ENCODE assay signal across 15 cellular contexts in the genomic region with DNA sequence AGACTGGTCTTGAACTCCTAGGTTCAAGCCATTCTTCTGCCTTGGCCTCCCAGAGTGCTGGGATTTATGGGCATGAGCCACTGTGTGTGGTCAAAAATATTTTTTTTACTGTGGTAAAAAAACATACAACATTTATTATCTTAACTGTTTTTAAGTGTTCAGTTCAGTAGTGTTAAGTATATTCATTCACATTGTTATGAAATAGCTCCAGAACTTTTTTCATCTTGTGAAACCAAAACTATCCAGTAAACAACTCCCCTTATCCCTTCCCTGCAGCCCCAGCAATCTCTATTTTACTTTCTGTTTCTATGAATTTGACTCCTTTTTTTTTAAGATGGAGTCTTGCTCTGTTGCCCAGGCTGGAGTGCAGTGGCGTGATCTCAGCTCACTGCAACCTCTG. TPM values are rescaled to one million over a fixed set of nuclear protein-coding genes. Genes with fewer than 3 reads are reported as not detected.
DNase-seq lines count a peak whose midpoint lies in the region; ATAC-seq, FAIRE-seq and TF ChIP-seq lines count a peak whose summit lies in the region.
"Had no signal": no experiment of that assay in that cellular context is flagged by ENCODE, and none has a peak within 500 bp of the region (broad histone marks: within the 10 kb centered on the region; RNA-seq: fewer than 3 reads in every experiment).

No MANE protein-coding gene starts in this region.

- H3K36me3 ChIP-seq in upper lobe of left lung (peaks cover 11 to 80% (median 50%) of the 10 kb centered on the region in 4 donors), heart right ventricle (peaks cover 0 to 98% (median 27%) of the 10 kb centered on the region in 9 donors)

- H3K9me3 Mint-ChIP-seq in activated T-cell treated with anti-CD3 and anti-CD28 coated beads, Interleukin-2, amount 50 U/mL, for 72 hours, result no peaks in the 10 kb centered on the region
- H3K9me3 Mint-ChIP-seq in T-helper 2 cell treated with Interferon-gamma antibody and Interleukin-4, amounts not matched to agents 5 μg/mL and 100 μg/mL, for 36 hours, result no peaks in the 10 kb centered on the region
- H3K9me3 Mint-ChIP-seq in WTC11, result no peaks in the 10 kb centered on the region

- peaks cover 8 to 29% of the 10 kb centered on the region in 2 donors for H3K36me3 Mint-ChIP-seq in activated T-cell treated with anti-CD3 and anti-CD28 coated beads, Interleukin-2, amount 50 U/mL, for 72 hours (ENCODE audit: insufficient read depth in 2 of 2)
- H3K36me3 Mint-ChIP-seq in T-helper 2 cell treated with Interferon-gamma antibody and Interleukin-4, amounts not matched to agents 5 μg/mL and 100 μg/mL, for 36 hours (ENCODE audit: low read depth), result peaks cover 49% of the 10 kb centered on the region
- peaks cover 29% of the 10 kb centered on the region for H3K36me3 Mint-ChIP-seq in WTC11

- H3K4me3 ChIP-seq in upper lobe of left lung (no peak overlapping the region), heart right ventricle (no peak overlapping the region)
- H3K4me3 ChIP-seq: stomach had no signal

- no peak overlapping the region for H3K4me3 Mint-ChIP-seq in activated T-cell treated with anti-CD3 and anti-CD28 coated beads, Interleukin-2, amount 50 U/mL, for 72 hours
- H3K4me3 Mint-ChIP-seq in T-helper 2 cell treated with Interferon-gamma antibody and Interleukin-4, amounts not matched to agents 5 μg/mL and 100 μg/mL, for 36 hours, result peak overlapping the region; percentile 28
- no peak overlapping the region for H3K4me3 Mint-ChIP-seq in WTC11

- H3K4me1 ChIP-seq in upper lobe of left lung, result peaks cover 9 to 20% (median 13%) of the 10 kb centered on the region in 4 donors
- peaks cover 0 to 12% (median 0%) of the 10 kb centered on the region in 9 donors for H3K4me1 ChIP-seq in heart right ventricle

- no peaks in the 10 kb centered on the region for H3K9me3 ChIP-seq in upper lobe of left lung
- no peaks in the 10 kb centered on the region for H3K9me3 ChIP-seq in heart right ventricle
- H3K9me3 ChIP-seq: Caco-2, stomach had no signal

- CTCF ChIA-PET in WTC11 (lab: Charles Lee), result interaction anchor here (1.8 kb wide), 1 partner anchor 14 kb away, joined by 4 read pairs; no protein-coding TSS in a partner anchor

- H3K27me3 Mint-ChIP-seq in activated T-cell treated with anti-CD3 and anti-CD28 coated beads, Interleukin-2, amount 50 U/mL, for 72 hours (ENCODE audit: low read depth), result no peaks in the 10 kb centered on the region
- no peaks in the 10 kb centered on the region for H3K27me3 Mint-ChIP-seq in T-helper 2 cell treated with Interferon-gamma antibody and Interleukin-4, amounts not matched to agents 5 μg/mL and 100 μg/mL, for 36 hours (ENCODE audit: low read depth)
- H3K27me3 Mint-ChIP-seq in WTC11 (ENCODE audit: low read depth), result no peaks in the 10 kb centered on the region

- H3K27ac ChIP-seq in upper lobe of left lung, result peak overlapping the region in 3 of 4 donors; percentile 6 to 60 (median 48)
- H3K27ac ChIP-seq in heart right ventricle, result peak overlapping the region in 1 of 10 donors; percentile 68
- H3K27ac ChIP-seq: stomach had no signal

- TF ChIP-seq CTCF in upper lobe of left lung (IDR thresholded peaks at IDR 0.05) (no peak), WTC11 (IDR thresholded peaks at IDR 0.05) (no peak), heart right ventricle (IDR thresholded peaks at IDR 0.05) (no peak)

- ATAC-seq in activated T-cell treated with anti-CD3 and anti-CD28 coated beads, Interleukin-2, amount 50 U/mL, for 72 hours (replicated peaks in 1 of 2), result no peak
- ATAC-seq in upper lobe of left lung (ENCODE audit: low FRiP score in 2 of 2) (no peak), WTC11 (no peak), heart right ventricle (no peak)

- 96 to 100% methylated on average over 1 of the region's 1 CpG for WGBS in upper lobe of left lung, 2 donors
- WGBS in heart right ventricle, 2 donors, result 92 to 97% methylated on average over 1 of the region's 1 CpG

- FAIRE-seq in endometrium (lab: Jason Lieb, UNC), result peak; percentile 88

- no peak for DNase-seq in activated T-cell treated with anti-CD3 and anti-CD28 coated beads, Interleukin-2, amount 50 U/mL, for 72 hours
- DNase-seq in activated T-cell treated with anti-CD3 and anti-CD28 coated beads for 4 hours (no peak), upper lobe of left lung (no peak), WTC11 (ENCODE audit: low spot score) (no peak), retina (no peak), heart right ventricle (no peak)
- no peak for DNase-seq in T-helper 2 cell treated with Interferon-gamma antibody and Interleukin-4, amounts not matched to agents 5 μg/mL and 100 μg/mL, for 36 hours (ENCODE audit: low spot score)
- DNase-seq: activated CD4-positive, CD25-positive, alpha-beta regulatory T cell; Caco-2; effector memory CD4-positive, alpha-beta T cell; Kasumi-1; NCI-H1436; NCI-H2227 treated with DMSO at 0.1 percent for 48 hours; stomach had no signal

- peak overlapping the region; percentile 65 for H3K27ac Mint-ChIP-seq in activated T-cell treated with anti-CD3 and anti-CD28 coated beads, Interleukin-2, amount 50 U/mL, for 72 hours
- H3K27ac Mint-ChIP-seq in T-helper 2 cell treated with Interferon-gamma antibody and Interleukin-4, amounts not matched to agents 5 μg/mL and 100 μg/mL, for 36 hours, result peak overlapping the region; percentile 70
- no peak overlapping the region for H3K27ac Mint-ChIP-seq in WTC11

- no peak for TF ChIP-seq EP300 in upper lobe of left lung (IDR thresholded peaks at IDR 0.05)

- no peaks in the 10 kb centered on the region for H3K27me3 ChIP-seq in upper lobe of left lung
- no peaks in the 10 kb centered on the region for H3K27me3 ChIP-seq in heart right ventricle
- H3K27me3 ChIP-seq: stomach had no signal

- TF ChIP-seq POLR2A in upper lobe of left lung (IDR thresholded peaks at IDR 0.05), result no peak

- intact Hi-C loops in heart right ventricle (cut with DNase I), result loop anchor here in 5 of 10 donors (10.0 kb wide), 4 partner anchors 182 to 302 kb away; no protein-coding TSS in a partner anchor

- POLR2A ChIA-PET in WTC11 (lab: Charles Lee), result no interaction called here

- H3K4me1 Mint-ChIP-seq in activated T-cell treated with anti-CD3 and anti-CD28 coated beads, Interleukin-2, amount 50 U/mL, for 72 hours (ENCODE audit: low read depth), result peaks cover 26% of the 10 kb centered on the region
- H3K4me1 Mint-ChIP-seq in T-helper 2 cell treated with Interferon-gamma antibody and Interleukin-4, amounts not matched to agents 5 μg/mL and 100 μg/mL, for 36 hours (ENCODE audit: low read depth), result peaks cover 22% of the 10 kb centered on the region
- H3K4me1 Mint-ChIP-seq in WTC11, result no peaks in the 10 kb centered on the region

TF ChIP-seq in WTC11, 78 proteins besides CTCF, POLR2A, EP300 and RAD21:
- TF ChIP-seq NFYB (CRISPR knock-in tag; conservative IDR thresholded peaks at IDR 0.05; ENCODE audit: low read depth), result no peak
- no peak for TF ChIP-seq HMGA2 (CRISPR knock-in tag; IDR thresholded peaks at IDR 0.05)
- TF ChIP-seq MXD4 (CRISPR knock-in tag; IDR thresholded peaks at IDR 0.05; ENCODE audit: borderline replicate concordance), result no peak
- TF ChIP-seq SMAD3 (CRISPR knock-in tag; IDR thresholded peaks at IDR 0.05; ENCODE audit: borderline replicate concordance), result no peak
- TF ChIP-seq, protein P1, sequence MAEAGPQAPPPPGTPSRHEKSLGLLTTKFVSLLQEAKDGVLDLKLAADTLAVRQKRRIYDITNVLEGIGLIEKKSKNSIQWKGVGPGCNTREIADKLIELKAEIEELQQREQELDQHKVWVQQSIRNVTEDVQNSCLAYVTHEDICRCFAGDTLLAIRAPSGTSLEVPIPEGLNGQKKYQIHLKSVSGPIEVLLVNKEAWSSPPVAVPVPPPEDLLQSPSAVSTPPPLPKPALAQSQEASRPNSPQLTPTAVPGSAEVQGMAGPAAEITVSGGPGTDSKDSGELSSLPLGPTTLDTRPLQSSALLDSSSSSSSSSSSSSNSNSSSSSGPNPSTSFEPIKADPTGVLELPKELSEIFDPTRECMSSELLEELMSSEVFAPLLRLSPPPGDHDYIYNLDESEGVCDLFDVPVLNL (CRISPR knock-in tag; IDR thresholded peaks at IDR 0.05; ENCODE audit: borderline replicate concordance, low read depth), result no peak
- no peak for TF ChIP-seq TEAD4 (CRISPR knock-in tag; IDR thresholded peaks at IDR 0.05)
- no peak for TF ChIP-seq NFE2L1 (CRISPR knock-in tag; IDR thresholded peaks at IDR 0.05)
- TF ChIP-seq RELA (CRISPR knock-in tag; IDR thresholded peaks at IDR 0.05; ENCODE audit: borderline replicate concordance), result no peak
- TF ChIP-seq MYBL2 (CRISPR knock-in tag; IDR thresholded peaks at IDR 0.05), result no peak
- no peak for TF ChIP-seq NR1H2 (CRISPR knock-in tag; IDR thresholded peaks at IDR 0.05)
- TF ChIP-seq CREM (CRISPR knock-in tag; IDR thresholded peaks at IDR 0.05), result no peak
- no peak for TF ChIP-seq FOXK1 (CRISPR knock-in tag; IDR thresholded peaks at IDR 0.05)
- TF ChIP-seq, protein P2, sequence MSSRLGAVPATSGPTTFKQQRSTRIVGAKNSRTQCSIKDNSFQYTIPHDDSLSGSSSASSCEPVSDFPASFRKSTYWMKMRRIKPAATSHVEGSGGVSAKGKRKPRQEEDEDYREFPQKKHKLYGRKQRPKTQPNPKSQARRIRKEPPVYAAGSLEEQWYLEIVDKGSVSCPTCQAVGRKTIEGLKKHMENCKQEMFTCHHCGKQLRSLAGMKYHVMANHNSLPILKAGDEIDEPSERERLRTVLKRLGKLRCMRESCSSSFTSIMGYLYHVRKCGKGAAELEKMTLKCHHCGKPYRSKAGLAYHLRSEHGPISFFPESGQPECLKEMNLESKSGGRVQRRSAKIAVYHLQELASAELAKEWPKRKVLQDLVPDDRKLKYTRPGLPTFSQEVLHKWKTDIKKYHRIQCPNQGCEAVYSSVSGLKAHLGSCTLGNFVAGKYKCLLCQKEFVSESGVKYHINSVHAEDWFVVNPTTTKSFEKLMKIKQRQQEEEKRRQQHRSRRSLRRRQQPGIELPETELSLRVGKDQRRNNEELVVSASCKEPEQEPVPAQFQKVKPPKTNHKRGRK (CRISPR knock-in tag; IDR thresholded peaks at IDR 0.05; ENCODE audit: borderline replicate concordance), result no peak
- TF ChIP-seq ZNF219 (CRISPR knock-in tag; IDR thresholded peaks at IDR 0.05; ENCODE audit: borderline replicate concordance), result no peak

RNA-seq across cellular contexts. Expression of a gene that starts 9.3 kb away (rescaled TPM):
- total RNA-seq in activated T-cell treated with anti-CD3 and anti-CD28 coated beads, Interleukin-2, amount 50 U/mL, for 72 hours, result 10 to 100 TPM; 46.8 to 52.3 TPM
- total RNA-seq in upper lobe of left lung (10 to 100 TPM; 23.3 to 45.1 (median 39.8) TPM), WTC11 (2021) (15.6 to 17.1 TPM (median 17.0 TPM) in 3 replicates), heart right ventricle (10 to 100 TPM; 12.4 to 21.6 (median 14.5) TPM)
- polyA plus RNA-seq in heart right ventricle, result 10 to 100 TPM; 23.9 to 29.6 TPM

RNA-seq across cellular contexts. Expression of a gene that starts 59.6 kb away (rescaled TPM):
- total RNA-seq in activated T-cell treated with anti-CD3 and anti-CD28 coated beads, Interleukin-2, amount 50 U/mL, for 72 hours, result 10 to 100 TPM; 75.9 to 95.8 TPM
- total RNA-seq in upper lobe of left lung (10 to 100 TPM; 54.7 to 91.1 (median 60.0) TPM), WTC11 (2021) (19.4 to 23.6 TPM (median 23.1 TPM) in 3 replicates), heart right ventricle (10 to 100 TPM; 51.5 to 74.6 (median 63.5) TPM)
- 10 to 100 TPM; 33.7 to 47.0 TPM for polyA plus RNA-seq in heart right ventricle
